In the genomic region with DNA sequence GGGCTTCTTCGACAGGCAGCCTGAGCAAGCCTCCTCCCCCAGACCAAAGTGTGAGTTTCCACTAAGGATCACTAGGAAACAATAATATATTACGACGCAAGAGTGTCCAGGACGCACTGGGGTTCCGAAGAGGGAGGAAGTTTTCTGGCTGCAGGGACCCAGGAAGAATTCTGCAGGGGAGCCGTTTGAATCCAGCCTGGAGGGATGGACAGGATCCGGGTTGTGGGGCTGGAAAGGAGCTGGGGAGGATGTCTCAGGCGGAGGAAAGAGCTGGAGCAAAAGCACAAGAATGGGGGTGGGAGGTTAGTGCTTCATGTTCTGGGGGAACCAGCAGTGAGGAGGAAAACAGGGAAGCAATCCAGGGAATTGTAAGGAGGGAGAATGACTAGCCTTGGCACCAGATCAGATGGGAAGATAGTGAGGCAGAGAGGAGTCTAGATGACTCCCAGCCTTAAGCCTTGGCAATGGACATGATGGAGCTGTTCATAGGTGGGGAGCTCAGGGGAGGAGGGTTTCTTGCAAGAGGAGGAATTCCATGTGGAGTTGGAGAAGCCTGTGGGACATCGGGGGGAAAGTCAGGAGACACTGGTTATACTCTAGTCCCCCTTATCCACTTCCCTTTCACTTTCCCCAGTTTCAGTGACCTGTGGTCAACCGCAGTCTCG, we compare ENCODE assay signal across 22 cellular contexts. TPM values are rescaled to one million over a fixed set of nuclear protein-coding genes. Genes with fewer than 3 reads are reported as not detected.
DNase-seq lines count a peak whose midpoint lies in the region; ATAC-seq and TF ChIP-seq lines count a peak whose summit lies in the region.
"Had no signal": no experiment of that assay in that cellular context is flagged by ENCODE, and none has a peak within 500 bp of the region (broad histone marks: within the 10 kb centered on the region; RNA-seq: fewer than 3 reads in every experiment).

No MANE protein-coding gene starts in this region.

- H3K9me3 Mint-ChIP-seq in H9 (no peaks in the 10 kb centered on the region), type B pancreatic cell (no peaks in the 10 kb centered on the region)
- H3K9me3 Mint-ChIP-seq: activated CD4-positive, alpha-beta memory T cell treated with anti-CD3 and anti-CD28 coated beads, Interleukin-2, amount 10 ng/mL, durations not matched to agents 7 days and 5 days had no signal

- no peak overlapping the region for H2AFZ ChIP-seq in H9 (ENCODE audit: low read length)

- H4K91ac ChIP-seq in H9 (ENCODE audit: insufficient read length, low read depth, low read length): no peak overlapping the region

- no peak overlapping the region for H2BK120ac ChIP-seq in H9 (ENCODE audit: low read depth, low read length, poor library complexity, severe bottlenecking)

- no peak overlapping the region for H4K8ac ChIP-seq in H9 (replicated peaks; ENCODE audit: insufficient read length, low read depth, low read length)

- no peaks in the 10 kb centered on the region for H3K79me1 ChIP-seq in H9 (ENCODE audit: insufficient read depth, low read depth, low read length, poor library complexity, severe bottlenecking)

- H4K20me1 ChIP-seq in H9 (ENCODE audit: control insufficient read depth, insufficient read depth, insufficient read length): no peaks in the 10 kb centered on the region

- H3K36me3 Mint-ChIP-seq in H9 (ENCODE audit: insufficient read depth in 1 of 3, low read depth in 3 of 3) (no peaks in the 10 kb centered on the region), type B pancreatic cell (no peaks in the 10 kb centered on the region)

- H3K27me3 Mint-ChIP-seq in H9 (ENCODE audit: low read depth) (peaks cover 2% of the 10 kb centered on the region), type B pancreatic cell (peaks cover 10% of the 10 kb centered on the region)

- no peak overlapping the region for H3K18ac ChIP-seq in H9 (ENCODE audit: insufficient read length, low read depth, low read length)

- peaks cover 2 to 8% of the 10 kb centered on the region in 2 experiments; a peak in 3 of 4 replicates for H3K4me1 Mint-ChIP-seq in H9
- H3K4me1 Mint-ChIP-seq in type B pancreatic cell (ENCODE audit: unreplicated experiment): peaks cover 36% of the 10 kb centered on the region

- H3K4me2 ChIP-seq in H9 (ENCODE audit: insufficient read depth, insufficient read length, low read length): no peak overlapping the region
- H3K4me2 ChIP-seq: A549 had no signal

- H3K23me2 ChIP-seq in H9 (ENCODE audit: insufficient read length, low read depth, low read length, poor library complexity, severe bottlenecking): no peaks in the 10 kb centered on the region

- H3K27ac ChIP-seq in H9 (ENCODE audit: insufficient read length, low read depth, low read length): no peak overlapping the region
- H3K27ac ChIP-seq: A549 had no signal

- no CpG with 5 or more reads among the region's 11 CpGs for WGBS in H9 (ENCODE audit: extremely low coverage, insufficient read length, low lambda C conversion rate)

- ATAC-seq in HG02885 (IDR thresholded peaks at IDR 0.05; ENCODE audit: poor library complexity, unreplicated experiment): no peak
- ATAC-seq: A549; stimulated activated naive CD8-positive, alpha-beta T cell treated with anti-CD3 and anti-CD28 coated beads, Interleukin-15, Interleukin-2, amounts not matched to agents 100 U/mL and 50 U/mL, for 24 hours; T-helper 17 cell had no signal

- H2BK12ac ChIP-seq in H9 (ENCODE audit: insufficient read length, low read depth, low read length): no peak overlapping the region

- H3K14ac ChIP-seq in H9 (ENCODE audit: insufficient read depth, low read length): no peak overlapping the region; the same call in 1 of the 2 replicates

- H3T11ph ChIP-seq in H9 (ENCODE audit: low read length): no peak overlapping the region

- no peak overlapping the region for H3K56ac ChIP-seq in H9 (ENCODE audit: insufficient read length, low read depth, low read length)

- H2BK5ac ChIP-seq in H9 (ENCODE audit: insufficient read length, low read length): no peak overlapping the region

- no peak overlapping the region for H2AK5ac ChIP-seq in H9 (ENCODE audit: insufficient read length, low read length)

- no peak for TF ChIP-seq CTCF in H9 (conservative IDR thresholded peaks at IDR 0.05)
- TF ChIP-seq CTCF in fibroblast of the aortic adventitia (IDR thresholded peaks at IDR 0.05; ENCODE audit: insufficient read depth, low read length): no peak
- no peak for TF ChIP-seq CTCF in type B pancreatic cell (conservative IDR thresholded peaks at IDR 0.05)

- H3K4me3 Mint-ChIP-seq in H9: no peak overlapping the region
- no peak overlapping the region for H3K4me3 Mint-ChIP-seq in type B pancreatic cell
- H3K4me3 Mint-ChIP-seq: activated CD4-positive, alpha-beta memory T cell treated with anti-CD3 and anti-CD28 coated beads, Interleukin-2, amount 10 ng/mL, durations not matched to agents 7 days and 5 days; T-helper 17 cell had no signal

- no peaks in the 10 kb centered on the region for H3K9me3 ChIP-seq in H9 (ENCODE audit: control insufficient read depth, low read depth, low read length)
- H3K9me3 ChIP-seq: A549 had no signal

- no peak overlapping the region for H3K4ac ChIP-seq in H9 (ENCODE audit: low read depth, low read length)

- H4K5ac ChIP-seq in H9 (ENCODE audit: insufficient read length, low read depth, low read length): no peak overlapping the region

- H3K23ac ChIP-seq in H9 (ENCODE audit: insufficient read length, low read depth, low read length): no peak overlapping the region

- H3K27ac Mint-ChIP-seq in H9: no peak overlapping the region; a peak in 1 of 7 replicates
- H3K27ac Mint-ChIP-seq in type B pancreatic cell: peak overlapping the region; percentile 21
- H3K27ac Mint-ChIP-seq: activated CD4-positive, alpha-beta memory T cell treated with anti-CD3 and anti-CD28 coated beads, Interleukin-2, amount 10 ng/mL, durations not matched to agents 7 days and 5 days; progenitor cell of endocrine pancreas; T-helper 17 cell had no signal

- no peak overlapping the region for H2BK15ac ChIP-seq in H9 (ENCODE audit: low read depth, low read length)

- DNase-seq in activated CD4-positive, CD25-positive, alpha-beta regulatory T cell treated with anti-CD3 and anti-CD28 coated beads, Interleukin-2, amount 50 U/mL, for 72 hours: peak; percentile 19
- no peak for DNase-seq in activated CD4-positive, CD25-positive, alpha-beta regulatory T cell (lab: John Stamatoyannopoulos, UW)
- DNase-seq in H9: peak; percentile 17
- DNase-seq in fibroblast of the aortic adventitia (ENCODE audit: low read depth): peak; percentile 49
- peak; percentile 53 for DNase-seq in type B pancreatic cell (ENCODE audit: extremely low spot score, unreplicated experiment)
- DNase-seq in NCI-H2196 (lab: John Stamatoyannopoulos, UW; ENCODE audit: unreplicated experiment): no peak
- DNase-seq in KG1 (lab: John Stamatoyannopoulos, UW): no peak
- DNase-seq: activated CD4-positive, alpha-beta memory T cell treated with anti-CD3 and anti-CD28 coated beads, Interleukin-2, amount 10 ng/mL, durations not matched to agents 7 days and 5 days; activated naive CD4-positive, alpha-beta T cell treated with Interleukin-2 at 50 U/mL for 16 hours; C1 segment of cervical spinal cord; effector CD4-positive, alpha-beta T cell; erythroblast; MM.1S; NCI-H146; small intestine; stimulated activated naive CD8-positive, alpha-beta T cell treated with anti-CD3 and anti-CD28 coated beads, Interleukin-15, Interleukin-2, amounts not matched to agents 100 U/mL and 50 U/mL, for 24 hours; T-helper 17 cell; trophoblast cell had no signal

- H3K79me2 ChIP-seq in H9 (ENCODE audit: insufficient read depth, low read length): no peaks in the 10 kb centered on the region

- H3K4me1 ChIP-seq in H9 (ENCODE audit: insufficient read depth, low read length): no peaks in the 10 kb centered on the region; the same call in 1 of the 2 replicates
- H3K4me1 ChIP-seq: A549 had no signal

- H2BK20ac ChIP-seq in H9 (ENCODE audit: low read depth, low read length, poor library complexity, severe bottlenecking): no peak overlapping the region

- H3K4me3 ChIP-seq in fibroblast of the aortic adventitia (ENCODE audit: low read depth, low read length): no peak overlapping the region
- H3K4me3 ChIP-seq: A549 had no signal

- H3K27me3 ChIP-seq in H9 (ENCODE audit: insufficient read depth, low read length): no peaks in the 10 kb centered on the region

- no peak overlapping the region for H3K9ac ChIP-seq in H9 (ENCODE audit: extremely low read depth, insufficient read length, low read length)

RNA-seq across cellular contexts. Expression of a gene that starts 26.6 kb away (rescaled TPM):
- total RNA-seq in H9 (2021) (9.6 and 10.9 TPM in 2 replicates), fibroblast of the aortic adventitia (ENCODE audit: low replicate concordance) (3.3 TPM in 1 of 2 replicates, not detected in the other), type B pancreatic cell (ENCODE audit: low replicate concordance) (2.1 and 41.3 TPM in 2 replicates)

RNA-seq across cellular contexts. Expression of a gene that starts 54.0 kb away (rescaled TPM):
- total RNA-seq in H9 (2021) (1.3 and 1.7 TPM in 2 replicates), fibroblast of the aortic adventitia (ENCODE audit: low replicate concordance) (1.4 and 1.9 TPM in 2 replicates), type B pancreatic cell (ENCODE audit: low replicate concordance) (0.45 and 0.46 TPM in 2 replicates)
- total RNA-seq: activated CD4-positive, alpha-beta memory T cell treated with anti-CD3 and anti-CD28 coated beads, Interleukin-2, amount 10 ng/mL, durations not matched to agents 7 days and 5 days; mononuclear cell; T-helper 17 cell had no signal

Comparison
In these comparisons a context has a peak if more than half of its experiments do, and no peak if none do; other contexts are left out.
1. DNase-seq: peak in activated CD4-positive, CD25-positive, alpha-beta regulatory T cell treated with anti-CD3 and anti-CD28 coated beads, Interleukin-2, amount 50 U/mL, for 72 hours (single experiment), H9 (single experiment), fibroblast of the aortic adventitia (single experiment) and type B pancreatic cell (single experiment); none in activated CD4-positive, CD25-positive, alpha-beta regulatory T cell (0 of 4), NCI-H2196 (single experiment) and KG1 (single experiment).